19 cellular contexts compared by ENCODE assay signal in the genomic region with DNA sequence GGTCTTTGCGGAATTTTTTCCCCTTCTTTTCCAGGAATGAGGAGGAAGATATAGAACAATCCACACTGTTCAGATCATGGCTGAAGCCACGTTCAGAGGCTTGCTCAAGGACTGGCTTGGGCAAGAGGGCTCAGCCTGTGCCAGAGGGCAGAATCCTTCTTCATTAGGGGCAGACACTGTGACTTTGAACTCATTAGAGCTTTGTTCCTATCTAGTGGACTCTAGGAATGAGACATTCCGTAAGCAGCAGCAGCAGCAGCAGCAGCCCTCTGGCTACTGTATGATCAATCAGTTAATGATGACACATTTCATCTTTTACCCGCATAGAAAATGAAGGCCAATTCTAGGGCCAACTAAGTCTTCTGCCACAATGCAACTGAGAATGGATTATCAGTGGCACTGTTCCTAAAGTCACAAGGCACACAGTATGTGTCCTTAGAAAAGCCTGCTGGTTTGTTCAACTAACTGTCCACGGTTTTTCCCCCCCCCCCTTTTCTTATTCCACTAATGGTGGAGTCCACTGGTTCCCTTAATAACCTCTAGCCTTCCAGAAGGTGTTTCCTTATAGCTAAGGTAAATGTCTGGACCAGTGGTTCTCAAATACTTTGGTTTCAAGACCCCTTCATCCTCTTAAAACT. TPM values are rescaled to one million over a fixed set of nuclear protein-coding genes. Genes with fewer than 3 reads are reported as not detected.
DNase-seq lines count a peak whose midpoint lies in the region; ATAC-seq and TF ChIP-seq lines count a peak whose summit lies in the region.
"Had no signal": no experiment of that assay in that cellular context is flagged by ENCODE, and none has a peak within 500 bp of the region (broad histone marks: within the 10 kb centered on the region; RNA-seq: fewer than 3 reads in every experiment).

No MANE protein-coding gene starts in this region.

- H3K79me2 ChIP-seq in DOHH2 (ENCODE audit: control insufficient read depth, low read length) = peaks cover 33% of the 10 kb centered on the region
- H3K79me2 ChIP-seq in Karpas-422 (ENCODE audit: low read length) = no peaks in the 10 kb centered on the region

- no peak overlapping the region for H4K8ac ChIP-seq in neuronal stem cell (ENCODE audit: low read depth, low read length)

- H2BK15ac ChIP-seq in neuronal stem cell (ENCODE audit: low read length) = peak overlapping the region; percentile 21

- H2AFZ ChIP-seq in Karpas-422 (ENCODE audit: low read length) (no peak overlapping the region), neuronal stem cell (ENCODE audit: low read length) (peak overlapping the region; percentile 95)

- peaks cover 9% of the 10 kb centered on the region for H3K36me3 Mint-ChIP-seq in central memory CD8-positive, alpha-beta T cell (ENCODE audit: insufficient read depth)

- WGBS in neuronal stem cell (ENCODE audit: extremely low coverage in 2 of 2, insufficient read length in 2 of 2, insufficient replicate concordance in 1 of 2), 2 donors = no CpG with 5 or more reads among the region's 5 CpGs
- WGBS in right cardiac atrium = 85% methylated on average over 5 of the region's 5 CpGs

- no peak overlapping the region for H2BK5ac ChIP-seq in neuronal stem cell (ENCODE audit: low read length)

- H3K4me3 ChIP-seq in DOHH2 (ENCODE audit: low read length) (no peak overlapping the region), Karpas-422 (ENCODE audit: low read length) (no peak overlapping the region), neuronal stem cell (ENCODE audit: low read length in 2 of 2) (no peak overlapping the region), right cardiac atrium (ENCODE audit: low read length) (no peak overlapping the region)
- H3K4me3 ChIP-seq: SJSA1 had no signal

- H3K23ac ChIP-seq in neuronal stem cell (ENCODE audit: low read depth, low read length, poor library complexity) = no peak overlapping the region

- H3K9me3 ChIP-seq in DOHH2 (ENCODE audit: control insufficient read depth, insufficient read depth, low read length) (no peaks in the 10 kb centered on the region), Karpas-422 (ENCODE audit: low read length) (no peaks in the 10 kb centered on the region), neuronal stem cell (replicated peaks in 1 of 2; ENCODE audit: control insufficient read depth in 2 of 2, insufficient read depth in 1 of 2, low read depth in 1 of 2, low read length in 2 of 2) (no peaks in the 10 kb centered on the region), right cardiac atrium (ENCODE audit: control insufficient read depth, low read length) (no peaks in the 10 kb centered on the region)
- H3K9me3 ChIP-seq: SJSA1 had no signal

- H3K4me2 ChIP-seq in DOHH2 (ENCODE audit: low read length) (peak overlapping the region; percentile 89; the same call in 1 of the 2 replicates), Karpas-422 (ENCODE audit: low read depth, low read length, poor library complexity, severe bottlenecking) (peak overlapping the region; percentile 72), neuronal stem cell (ENCODE audit: insufficient read depth, low read length, poor library complexity, severe bottlenecking) (no peak overlapping the region)

- H2AK5ac ChIP-seq in neuronal stem cell (ENCODE audit: low read depth, low read length) = peak overlapping the region; percentile 47

- H3K36me3 ChIP-seq in DOHH2 (ENCODE audit: control insufficient read depth, low read length) = no peaks in the 10 kb centered on the region
- no peaks in the 10 kb centered on the region for H3K36me3 ChIP-seq in Karpas-422 (ENCODE audit: insufficient read depth, low read length)
- H3K36me3 ChIP-seq in neuronal stem cell (replicated peaks in 1 of 2; ENCODE audit: control insufficient read depth in 2 of 2, insufficient read depth in 2 of 2, low read length in 2 of 2) = no peaks in the 10 kb centered on the region
- H3K36me3 ChIP-seq: SJSA1 had no signal

- H3K9ac ChIP-seq in Karpas-422 (ENCODE audit: low read length) = no peak overlapping the region
- H3K9ac ChIP-seq in neuronal stem cell (ENCODE audit: low read depth, low read length, poor library complexity) = no peak overlapping the region

- no peaks in the 10 kb centered on the region for H3K9me2 ChIP-seq in DOHH2 (replicated peaks; ENCODE audit: control insufficient read depth, low read length)
- H3K9me2 ChIP-seq in Karpas-422 (replicated peaks; ENCODE audit: insufficient read depth, low read length) = no peaks in the 10 kb centered on the region

- H3F3A ChIP-seq in DOHH2 (ENCODE audit: control insufficient read depth, insufficient read depth) = peaks cover 17% of the 10 kb centered on the region

- peak overlapping the region; percentile 95 for H3K4me3 Mint-ChIP-seq in central memory CD8-positive, alpha-beta T cell

- H4K91ac ChIP-seq in neuronal stem cell (ENCODE audit: low read depth, low read length, poor library complexity) = no peak overlapping the region

- H3K9me3 Mint-ChIP-seq in central memory CD8-positive, alpha-beta T cell = no peaks in the 10 kb centered on the region
- H3K9me3 Mint-ChIP-seq: effector memory CD8-positive, alpha-beta T cell had no signal

- TF ChIP-seq CTCF in DOHH2 (IDR thresholded peaks at IDR 0.05; ENCODE audit: low read depth, low read length, poor library complexity, severe bottlenecking) = no peak

- H4K20me1 ChIP-seq in DOHH2 (ENCODE audit: control insufficient read depth, insufficient read depth, low read depth, low read length) (no peaks in the 10 kb centered on the region), Karpas-422 (ENCODE audit: insufficient read depth, low read depth, low read length) (no peaks in the 10 kb centered on the region)

- peak overlapping the region; percentile 58 for H3K18ac ChIP-seq in neuronal stem cell (ENCODE audit: low read length)

- no peak overlapping the region for H3K27ac ChIP-seq in DOHH2 (ENCODE audit: low read depth, low read length)
- H3K27ac ChIP-seq in Karpas-422 (ENCODE audit: low read length) = no peak overlapping the region
- no peak overlapping the region for H3K27ac ChIP-seq in neuronal stem cell (replicated peaks; ENCODE audit: low read length)
- H3K27ac ChIP-seq in right cardiac atrium (ENCODE audit: low read length) = no peak overlapping the region
- H3K27ac ChIP-seq: SJSA1 had no signal

- no peak for ATAC-seq in central memory CD8-positive, alpha-beta T cell (replicated peaks; ENCODE audit: extremely low read depth, poor library complexity, severe bottlenecking)
- no peak for ATAC-seq in right cardiac atrium
- ATAC-seq: effector memory CD8-positive, alpha-beta T cell; PC-3 had no signal

- peaks cover 6% of the 10 kb centered on the region for H3K27me3 ChIP-seq in DOHH2 (ENCODE audit: control insufficient read depth, low read length)
- no peaks in the 10 kb centered on the region for H3K27me3 ChIP-seq in Karpas-422 (ENCODE audit: low read length)
- no peaks in the 10 kb centered on the region for H3K27me3 ChIP-seq in neuronal stem cell (ENCODE audit: control insufficient read depth in 3 of 3, insufficient read depth in 3 of 3, low read depth in 1 of 3, low read length in 3 of 3)
- no peaks in the 10 kb centered on the region for H3K27me3 ChIP-seq in right cardiac atrium (ENCODE audit: control insufficient read depth, insufficient read depth)
- H3K27me3 ChIP-seq: SJSA1 had no signal

- no peak overlapping the region for H2BK12ac ChIP-seq in neuronal stem cell (ENCODE audit: low read length)

- H2BK120ac ChIP-seq in neuronal stem cell (ENCODE audit: low read depth, low read length) = no peak overlapping the region

- no peak overlapping the region for H3K27ac Mint-ChIP-seq in central memory CD8-positive, alpha-beta T cell (ENCODE audit: low read depth)

- no peak overlapping the region for H3K14ac ChIP-seq in neuronal stem cell (ENCODE audit: low read length)

- peaks cover 28% of the 10 kb centered on the region for H3K4me1 Mint-ChIP-seq in central memory CD8-positive, alpha-beta T cell

- no peaks in the 10 kb centered on the region for H3K27me3 Mint-ChIP-seq in central memory CD8-positive, alpha-beta T cell
- H3K27me3 Mint-ChIP-seq: effector memory CD8-positive, alpha-beta T cell had no signal

- H3K4me1 ChIP-seq in DOHH2 (ENCODE audit: control insufficient read depth, low read length) (peaks cover 38% of the 10 kb centered on the region), Karpas-422 (ENCODE audit: low read length) (peaks cover 28% of the 10 kb centered on the region), neuronal stem cell (ENCODE audit: control insufficient read depth in 2 of 2, insufficient read depth in 1 of 2, low read depth in 1 of 2, low read length in 2 of 2) (peaks cover 4 to 16% of the 10 kb centered on the region in 2 donors), right cardiac atrium (ENCODE audit: control insufficient read depth, insufficient read depth, low read length) (peaks cover 3% of the 10 kb centered on the region)

- intact Hi-C loops in posterior cingulate gyrus (cut with DNase I) (loop anchor here (2.0 kb wide), 2 partner anchors 31 to 89 kb away; a partner anchor contains a TSS), right cardiac atrium (cut with DNase I) (no loop called here)

- DNase-seq in Karpas-422 (no peak), neuronal stem cell (ENCODE audit: low spot score) (no peak), posterior cingulate gyrus (no peak), right cardiac atrium (no peak), H4 (ENCODE audit: low spot score) (no peak)
- no peak for DNase-seq in central memory CD8-positive, alpha-beta T cell (ENCODE audit: low spot score in 2 of 2)
- DNase-seq: activated CD4-positive, alpha-beta T cell treated with anti-CD3 and anti-CD28 coated beads, Interleukin-2, amount 50 U/mL, for 4 hours; AML-193; amygdala; effector memory CD8-positive, alpha-beta T cell; GOT3; hypothalamus; KBM-7; NCI-H1048; NCI-H69; PC-3; stimulated activated CD4-positive, alpha-beta T cell treated with anti-CD3 and anti-CD28 coated beads, Interleukin-2, amount 100 ng/mL, for 48 hours had no signal

- no peaks in the 10 kb centered on the region for H3K79me1 ChIP-seq in neuronal stem cell (ENCODE audit: low read depth, low read length)

- H3K4ac ChIP-seq in neuronal stem cell (ENCODE audit: low read length) = no peak overlapping the region

RNA-seq across cellular contexts. Expression of a gene that starts 1.7 kb away (rescaled TPM):
- total RNA-seq in Karpas-422 (2014; rRNA removed; shearing (Covaris generic); ENCODE audit: low replicate concordance) = 4.9 and 14.2 TPM in 2 replicates
- 94.7 TPM for polyA plus RNA-seq in neuronal stem cell (2013, experiment 1 of 2)
- polyA plus RNA-seq in neuronal stem cell (2013, experiment 2 of 2) = 90.1 TPM
- 10 to 100 TPM; 16.1 to 21.5 (median 19.3) TPM for total RNA-seq in right cardiac atrium
- polyA plus RNA-seq in right cardiac atrium = 7.2 TPM
- total RNA-seq in H4 (2014; rRNA removed; shearing (Covaris generic)) = 21.4 and 35.4 TPM in 2 replicates

RNA-seq across cellular contexts. Expression of a gene that starts 30.4 kb away (rescaled TPM):
- 36.3 and 72.8 TPM in 2 replicates for total RNA-seq in Karpas-422 (2014; rRNA removed; shearing (Covaris generic); ENCODE audit: low replicate concordance)
- 199 TPM for polyA plus RNA-seq in neuronal stem cell (2013, experiment 1 of 2)
- 200 TPM for polyA plus RNA-seq in neuronal stem cell (2013, experiment 2 of 2)
- total RNA-seq in right cardiac atrium = 100 to 1,000 TPM; 142 to 188 (median 159) TPM
- 183 TPM for polyA plus RNA-seq in right cardiac atrium
- 73.3 and 148 TPM in 2 replicates for total RNA-seq in H4 (2014; rRNA removed; shearing (Covaris generic))
